Comparison of ENCODE assay signal across 8 cellular contexts in genomic region chr4:123477804-123478209, GRCh38.
DNase-seq lines count a peak whose midpoint lies in the region; ATAC-seq and TF ChIP-seq lines count a peak whose summit lies in the region.

No MANE protein-coding gene starts in this region.

- no peak overlapping the region for H3K4me3 Mint-ChIP-seq in activated T-cell treated with anti-CD3 and anti-CD28 coated beads, Interleukin-2, amount 50 U/mL, for 4 hours

- TF ChIP-seq CTCF in mucosa of descending colon (IDR thresholded peaks at IDR 0.05) (no peak), thyroid gland (IDR thresholded peaks at IDR 0.05) (no peak)

- no peaks in the 10 kb centered on the region for H3K36me3 Mint-ChIP-seq in activated T-cell treated with anti-CD3 and anti-CD28 coated beads, Interleukin-2, amount 50 U/mL, for 4 hours (ENCODE audit: insufficient read depth)

- H3K36me3 ChIP-seq in mucosa of descending colon (ENCODE audit: low read depth) (no peaks in the 10 kb centered on the region), thyroid gland (no peaks in the 10 kb centered on the region)

- DNase-seq in LHCN-M2 (ENCODE audit: low read depth) (peak; percentile 70), mucosa of descending colon (peak in 1 of 3 donors; percentile 8), posterior vena cava (ENCODE audit: low spot score) (no peak), pons (ENCODE audit: low spot score) (no peak), thyroid gland (no peak), NCI-H748 treated with DMSO at 0.1 percent for 48 hours (lab: John Stamatoyannopoulos, UW) (no peak)
- peak; percentile 34 for DNase-seq in activated T-cell treated with anti-CD3 and anti-CD28 coated beads, Interleukin-2, amount 50 U/mL, for 4 hours

- H3K4me1 Mint-ChIP-seq in activated T-cell treated with anti-CD3 and anti-CD28 coated beads, Interleukin-2, amount 50 U/mL, for 4 hours (ENCODE audit: low read depth), result peaks cover 18% of the 10 kb centered on the region

- no peak for TF ChIP-seq POLR2A in thyroid gland (IDR thresholded peaks at IDR 0.05)

- peaks cover 4% of the 10 kb centered on the region for H3K9me3 Mint-ChIP-seq in activated T-cell treated with anti-CD3 and anti-CD28 coated beads, Interleukin-2, amount 50 U/mL, for 4 hours

- H3K27ac ChIP-seq in thyroid gland, result peak overlapping the region in 1 of 3 donors; percentile 67

- peak; percentile 66 for ATAC-seq in GM18508 (IDR thresholded peaks at IDR 0.05; ENCODE audit: insufficient read depth, unreplicated experiment)
- peak; percentile 53 to 85 for ATAC-seq in activated T-cell treated with anti-CD3 and anti-CD28 coated beads, Interleukin-2, amount 50 U/mL, for 4 hours
- ATAC-seq in mucosa of descending colon, result peak; percentile 47

- H3K9me3 ChIP-seq in mucosa of descending colon, result no peaks in the 10 kb centered on the region
- no peaks in the 10 kb centered on the region for H3K9me3 ChIP-seq in thyroid gland

- no peaks in the 10 kb centered on the region for H3K27me3 ChIP-seq in thyroid gland

- no peaks in the 10 kb centered on the region for H3K27me3 Mint-ChIP-seq in activated T-cell treated with anti-CD3 and anti-CD28 coated beads, Interleukin-2, amount 50 U/mL, for 4 hours (ENCODE audit: low read depth)

- peaks cover 8% of the 10 kb centered on the region for H3K4me1 ChIP-seq in mucosa of descending colon (ENCODE audit: low read depth)
- H3K4me1 ChIP-seq in thyroid gland, result peaks cover 10 to 16% of the 10 kb centered on the region in 2 donors

- intact Hi-C loops in mucosa of descending colon (cut with DNase I, micrococcal nuclease) (no loop called here), posterior vena cava (cut with DNase I) (no loop called here), thyroid gland (cut with DNase I) (no loop called here)

- 77% methylated on average over 8 of the region's 8 CpGs for WGBS in thyroid gland, 2 donors

- no peak overlapping the region for H3K4me3 ChIP-seq in mucosa of descending colon
- H3K4me3 ChIP-seq in thyroid gland (replicated peaks in 1 of 3), result no peak overlapping the region

Comparison
In these comparisons a context has a peak if more than half of its experiments do, and no peak if none do; other contexts are left out.
1. DNase-seq: peak in LHCN-M2 (single experiment) and activated T-cell treated with anti-CD3 and anti-CD28 coated beads, Interleukin-2, amount 50 U/mL, for 4 hours (single experiment); none in posterior vena cava (single experiment), pons (single experiment), thyroid gland (0 of 2) and NCI-H748 treated with DMSO at 0.1 percent for 48 hours (single experiment).
2. Peak in every context shown above with its lines, with median percentiles within 50 percentile points of each other: ATAC-seq.